In genomic region chr12:49253033-49253623, GRCh38 we compare ENCODE assay signal across 25 cellular contexts. TPM values are rescaled to one million over a fixed set of nuclear protein-coding genes. Genes with fewer than 3 reads are reported as not detected.
DNase-seq lines count a peak whose midpoint lies in the region; ATAC-seq and TF ChIP-seq lines count a peak whose summit lies in the region.
"Had no signal": no experiment of that assay in that cellular context is flagged by ENCODE, and none has a peak within 500 bp of the region (broad histone marks: within the 10 kb centered on the region; RNA-seq: fewer than 3 reads in every experiment).

No MANE protein-coding gene starts in this region.

- H3K36me3 Mint-ChIP-seq in HFFc6 (ENCODE audit: low read depth) (peaks cover 10% of the 10 kb centered on the region), nephron (ENCODE audit: low read depth) (no peaks in the 10 kb centered on the region)
- H3K36me3 Mint-ChIP-seq in activated naive CD8-positive, alpha-beta T cell treated with anti-CD3 and anti-CD28 coated beads, Interleukin-2, amount 50 U/mL, for 24 hours (ENCODE audit: low read depth): no peaks in the 10 kb centered on the region
- H3K36me3 Mint-ChIP-seq: activated naive CD8-positive, alpha-beta T cell treated with anti-CD3 and anti-CD28 coated beads, Interleukin-2, amount 10 ng/mL, durations not matched to agents 7 days and 5 days; CD4-positive, CD25-positive, alpha-beta regulatory T cell had no signal

- peaks cover 10% of the 10 kb centered on the region for H3K4me1 Mint-ChIP-seq in HFFc6 (ENCODE audit: low read depth)
- H3K4me1 Mint-ChIP-seq in activated naive CD8-positive, alpha-beta T cell treated with anti-CD3 and anti-CD28 coated beads, Interleukin-2, amount 50 U/mL, for 24 hours: peaks cover 4% of the 10 kb centered on the region
- H3K4me1 Mint-ChIP-seq in nephron: no peaks in the 10 kb centered on the region
- H3K4me1 Mint-ChIP-seq: CD4-positive, CD25-positive, alpha-beta regulatory T cell had no signal

- DNase-seq in Caki2 (ENCODE audit: low read depth): peak; percentile 73
- peak; percentile 48 for DNase-seq in HFFc6
- DNase-seq in activated naive CD8-positive, alpha-beta T cell treated with anti-CD3 and anti-CD28 coated beads, Interleukin-2, amount 50 U/mL, for 24 hours: no peak
- no peak for DNase-seq in heart right ventricle
- no peak for DNase-seq in NCI-H2196 (lab: John Stamatoyannopoulos, UW; ENCODE audit: unreplicated experiment)
- no peak for DNase-seq in SKM-1 (lab: John Stamatoyannopoulos, UW; ENCODE audit: unreplicated experiment)
- DNase-seq in superior temporal gyrus (ENCODE audit: extremely low spot score): no peak
- DNase-seq: activated CD8-positive, alpha-beta T cell treated with anti-CD3 and anti-CD28 coated beads, Interleukin-2, amount 10 ng/mL, durations not matched to agents 7 days and 5 days; activated naive CD8-positive, alpha-beta T cell treated with anti-CD3 and anti-CD28 coated beads, Interleukin-2, amount 10 ng/mL, durations not matched to agents 7 days and 5 days; CD4-positive, CD25-positive, alpha-beta regulatory T cell; cortex of kidney; head of caudate nucleus; left ventricle myocardium inferior; MM.1S; mucosa of descending colon; NCI-H1417 treated with DMSO at 0.1 percent for 48 hours; NCI-H510A treated with DMSO at 0.1 percent for 48 hours; posterior cingulate gyrus; sigmoid colon; T-helper 9 cell; uterus had no signal

- peaks cover 0 to 12% (median 0%) of the 10 kb centered on the region in 9 donors for H3K4me1 ChIP-seq in heart right ventricle
- H3K4me1 ChIP-seq: left ventricle myocardium inferior, sigmoid colon, uterus had no signal

- H3K27me3 Mint-ChIP-seq in HFFc6 (ENCODE audit: insufficient read depth): no peaks in the 10 kb centered on the region
- H3K27me3 Mint-ChIP-seq in activated naive CD8-positive, alpha-beta T cell treated with anti-CD3 and anti-CD28 coated beads, Interleukin-2, amount 50 U/mL, for 24 hours: no peaks in the 10 kb centered on the region
- H3K27me3 Mint-ChIP-seq in nephron (ENCODE audit: low read depth): no peaks in the 10 kb centered on the region
- H3K27me3 Mint-ChIP-seq: CD4-positive, CD25-positive, alpha-beta regulatory T cell had no signal

- TF ChIP-seq CTCF in HFFc6 (IDR thresholded peaks at IDR 0.05) (no peak), nephron (IDR thresholded peaks at IDR 0.05; ENCODE audit: unreplicated experiment in 3 of 3) (no peak), heart right ventricle (IDR thresholded peaks at IDR 0.05) (no peak)

- no peak overlapping the region for H3K27ac ChIP-seq in heart right ventricle
- H3K27ac ChIP-seq: left ventricle myocardium inferior, sigmoid colon, suprapubic skin, uterus had no signal

- H3K9me3 ChIP-seq in heart right ventricle: no peaks in the 10 kb centered on the region
- H3K9me3 ChIP-seq: HAP-1, left ventricle myocardium inferior, mucosa of descending colon, sigmoid colon, suprapubic skin, uterus had no signal

- WGBS in heart right ventricle, 2 donors: 92 to 94% methylated on average over 11 of the region's 11 CpGs

- H3K27me3 ChIP-seq in heart right ventricle: no peaks in the 10 kb centered on the region
- H3K27me3 ChIP-seq: sigmoid colon, suprapubic skin, uterus had no signal

- ATAC-seq in activated naive CD8-positive, alpha-beta T cell treated with anti-CD3 and anti-CD28 coated beads, Interleukin-2, amount 50 U/mL, for 24 hours: peak; percentile 61
- ATAC-seq in heart right ventricle: no peak
- ATAC-seq: activated CD8-positive, alpha-beta T cell treated with anti-CD3 and anti-CD28 coated beads, Interleukin-2, amount 10 ng/mL, durations not matched to agents 7 days and 5 days; mucosa of descending colon had no signal

- intact Hi-C loops in heart right ventricle (cut with DNase I): no loop called here

- in situ Hi-C loops in Caki2 (cut with HindIII; ENCODE audit: low pct_unique_long_range_greater_than_20kb, low sequenced_read_pairs): no loop called here

- H3K4me3 ChIP-seq in heart right ventricle: no peak overlapping the region
- H3K4me3 ChIP-seq: HAP-1, left ventricle myocardium inferior, mucosa of descending colon, sigmoid colon, suprapubic skin, uterus had no signal

- no peaks in the 10 kb centered on the region for H3K36me3 ChIP-seq in heart right ventricle
- H3K36me3 ChIP-seq: HAP-1, left ventricle myocardium inferior, sigmoid colon, suprapubic skin, uterus had no signal

- peak overlapping the region; percentile 3; the same call in 1 of the 2 replicates for H3K4me3 Mint-ChIP-seq in HFFc6
- H3K4me3 Mint-ChIP-seq in activated naive CD8-positive, alpha-beta T cell treated with anti-CD3 and anti-CD28 coated beads, Interleukin-2, amount 50 U/mL, for 24 hours: no peak overlapping the region
- H3K4me3 Mint-ChIP-seq in nephron: no peak overlapping the region
- H3K4me3 Mint-ChIP-seq: activated CD8-positive, alpha-beta T cell treated with anti-CD3 and anti-CD28 coated beads, Interleukin-2, amount 10 ng/mL, durations not matched to agents 7 days and 5 days; activated naive CD8-positive, alpha-beta T cell treated with anti-CD3 and anti-CD28 coated beads, Interleukin-2, amount 10 ng/mL, durations not matched to agents 7 days and 5 days; CD4-positive, CD25-positive, alpha-beta regulatory T cell had no signal

- H3K27ac Mint-ChIP-seq in HFFc6: peak overlapping the region; percentile 27; the same call in 1 of the 2 replicates
- no peak overlapping the region for H3K27ac Mint-ChIP-seq in activated naive CD8-positive, alpha-beta T cell treated with anti-CD3 and anti-CD28 coated beads, Interleukin-2, amount 50 U/mL, for 24 hours
- peak overlapping the region in 2 of 3 experiments; percentile 58 to 59 for H3K27ac Mint-ChIP-seq in nephron
- H3K27ac Mint-ChIP-seq: activated CD8-positive, alpha-beta T cell treated with anti-CD3 and anti-CD28 coated beads, Interleukin-2, amount 10 ng/mL, durations not matched to agents 7 days and 5 days; activated naive CD8-positive, alpha-beta T cell treated with anti-CD3 and anti-CD28 coated beads, Interleukin-2, amount 10 ng/mL, durations not matched to agents 7 days and 5 days had no signal

- no peaks in the 10 kb centered on the region for H3K9me3 Mint-ChIP-seq in HFFc6
- H3K9me3 Mint-ChIP-seq in activated naive CD8-positive, alpha-beta T cell treated with anti-CD3 and anti-CD28 coated beads, Interleukin-2, amount 50 U/mL, for 24 hours: no peaks in the 10 kb centered on the region
- H3K9me3 Mint-ChIP-seq in nephron: no peaks in the 10 kb centered on the region
- H3K9me3 Mint-ChIP-seq: activated naive CD8-positive, alpha-beta T cell treated with anti-CD3 and anti-CD28 coated beads, Interleukin-2, amount 10 ng/mL, durations not matched to agents 7 days and 5 days; CD4-positive, CD25-positive, alpha-beta regulatory T cell had no signal

RNA-seq across cellular contexts. Expression of gene TUBA1C, which starts 11.8 kb away (rescaled TPM):
- 755 and 799 TPM in 2 replicates for total RNA-seq in Caki2 (2014; rRNA removed; shearing (Covaris generic); ENCODE audit: low replicate concordance)
- 1,000 to 10,000 TPM in 3 of 6 experiments, 100 to 1,000 TPM in 3; 571 to 1,139 (median 936) TPM for total RNA-seq in HFFc6 (2021; fragmentation: NEBNext Ultra II Directional; extraction: Animal tissue kit (Norgen Biotek cat#: 25700))
- 100 to 1,000 TPM in 2 of 10 donors, 10 to 100 TPM in 8; 25.9 to 106 (median 53.1) TPM for total RNA-seq in heart right ventricle
- polyA plus RNA-seq in heart right ventricle: 100 to 1,000 TPM in 1 of 2 donors, 10 to 100 TPM in 1; 24.5 to 389 TPM

RNA-seq across cellular contexts. Expression of gene PRPH, which starts 41.8 kb away (rescaled TPM):
- total RNA-seq in Caki2 (2014; rRNA removed; shearing (Covaris generic); ENCODE audit: low replicate concordance): 7.8 TPM in 1 of 2 replicates, not detected in the other
- not detected for total RNA-seq in HFFc6 (2021; fragmentation: NEBNext Ultra II Directional; extraction: Animal tissue kit (Norgen Biotek cat#: 25700))
- under 1 TPM in 5 of 10 donors, not detected in 5; 0.10 to 0.64 (median 0.47) TPM for total RNA-seq in heart right ventricle
- polyA plus RNA-seq in heart right ventricle: under 1 TPM; 0.35 to 0.51 TPM
- total RNA-seq: activated CD8-positive, alpha-beta T cell treated with anti-CD3 and anti-CD28 coated beads, Interleukin-2, amount 10 ng/mL, durations not matched to agents 7 days and 5 days; CD4-positive, CD25-positive, alpha-beta regulatory T cell; left ventricle myocardium inferior had no signal
- polyA plus RNA-seq: neural cell had no signal

Comparison
In these comparisons a context has a peak if more than half of its experiments do, and no peak if none do; other contexts are left out.
1. DNase-seq: peak in Caki2 (single experiment) and HFFc6 (single experiment); none in activated naive CD8-positive, alpha-beta T cell treated with anti-CD3 and anti-CD28 coated beads, Interleukin-2, amount 50 U/mL, for 24 hours (single experiment), heart right ventricle (0 of 2), NCI-H2196 (single experiment), SKM-1 (single experiment) and superior temporal gyrus (single experiment).